In the genomic region with DNA sequence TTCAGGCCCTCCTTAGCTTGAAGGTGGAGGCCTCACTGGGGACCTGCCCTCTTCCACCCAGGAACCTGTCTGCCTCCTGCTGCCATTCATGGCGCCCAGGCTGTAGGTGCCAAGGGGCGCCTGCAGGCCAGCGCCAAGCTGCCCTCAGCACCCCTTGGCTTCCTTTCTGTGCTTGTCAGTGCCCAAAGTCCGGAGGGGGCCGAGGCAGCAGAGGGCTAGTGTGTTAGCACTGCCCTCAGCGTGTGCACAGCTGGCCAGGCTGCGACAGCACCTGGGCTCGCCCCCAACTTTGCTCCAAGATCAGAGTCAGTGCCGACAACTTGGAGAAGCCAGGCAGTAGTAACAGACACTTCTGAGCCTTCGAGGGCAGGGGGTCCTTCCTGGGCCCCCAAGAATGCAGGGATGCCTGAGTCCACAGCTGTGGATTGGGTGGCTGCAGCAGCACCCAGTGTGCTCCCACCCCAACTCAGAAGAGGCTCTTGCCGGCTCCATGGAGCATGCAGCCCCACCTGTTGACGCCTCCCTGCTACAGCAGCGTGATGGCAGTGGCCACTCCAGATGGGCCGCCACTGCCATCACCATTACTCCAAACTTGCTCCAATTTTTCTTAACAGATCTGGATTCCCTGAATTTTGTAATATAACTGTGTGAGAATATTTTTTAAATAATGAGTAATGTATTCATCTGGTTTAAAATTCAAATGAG, we compare ENCODE assay signal across 15 cellular contexts. TPM values are rescaled to one million over a fixed set of nuclear protein-coding genes. Genes with fewer than 3 reads are reported as not detected.
A peak's percentile ranks its signal among the peaks of the same experiment; 100 is the strongest.
DNase-seq lines count a peak whose midpoint lies in the region; ATAC-seq and TF ChIP-seq lines count a peak whose summit lies in the region.
"Had no signal": no experiment of that assay in that cellular context is flagged by ENCODE, and none has a peak within 500 bp of the region (broad histone marks: within the 10 kb centered on the region; RNA-seq: fewer than 3 reads in every experiment).

No MANE protein-coding gene starts in this region.

- no peak overlapping the region for H3K27ac Mint-ChIP-seq in activated naive CD8-positive, alpha-beta T cell treated with anti-CD3 and anti-CD28 coated beads, Interleukin-2, amount 50 U/mL, for 24 hours
- H3K27ac Mint-ChIP-seq in activated naive CD8-positive, alpha-beta T cell treated with anti-CD3 and anti-CD28 coated beads for 36 hours: no peak overlapping the region
- no peak overlapping the region for H3K27ac Mint-ChIP-seq in progenitor cell of endocrine pancreas
- H3K27ac Mint-ChIP-seq in stimulated activated naive CD8-positive, alpha-beta T cell treated with anti-CD3 and anti-CD28 coated beads, Interleukin-15, amount 100 ng/mL, for 72 hours: no peak overlapping the region
- H3K27ac Mint-ChIP-seq: dendritic cell treated with granulocyte-macrophage colony-stimulating factor and Interleukin-4, amounts not matched to agents 40 ng/mL and 50 ng/mL, for 4 days had no signal

- H3K4me3 Mint-ChIP-seq in activated naive CD8-positive, alpha-beta T cell treated with anti-CD3 and anti-CD28 coated beads, Interleukin-2, amount 50 U/mL, for 24 hours: no peak overlapping the region
- no peak overlapping the region for H3K4me3 Mint-ChIP-seq in activated naive CD8-positive, alpha-beta T cell treated with anti-CD3 and anti-CD28 coated beads for 36 hours
- H3K4me3 Mint-ChIP-seq in progenitor cell of endocrine pancreas (ENCODE audit: low read depth): no peak overlapping the region
- H3K4me3 Mint-ChIP-seq in stimulated activated naive CD8-positive, alpha-beta T cell treated with anti-CD3 and anti-CD28 coated beads, Interleukin-15, amount 100 ng/mL, for 72 hours: no peak overlapping the region
- H3K4me3 Mint-ChIP-seq: dendritic cell treated with granulocyte-macrophage colony-stimulating factor and Interleukin-4, amounts not matched to agents 40 ng/mL and 50 ng/mL, for 4 days had no signal

- H3K36me3 Mint-ChIP-seq in activated naive CD8-positive, alpha-beta T cell treated with anti-CD3 and anti-CD28 coated beads, Interleukin-2, amount 50 U/mL, for 24 hours (ENCODE audit: low read depth): no peaks in the 10 kb centered on the region
- H3K36me3 Mint-ChIP-seq in activated naive CD8-positive, alpha-beta T cell treated with anti-CD3 and anti-CD28 coated beads for 36 hours: peaks cover 3% of the 10 kb centered on the region
- peaks cover 8% of the 10 kb centered on the region for H3K36me3 Mint-ChIP-seq in progenitor cell of endocrine pancreas (ENCODE audit: insufficient read depth)

- H3K4me1 Mint-ChIP-seq in activated naive CD8-positive, alpha-beta T cell treated with anti-CD3 and anti-CD28 coated beads, Interleukin-2, amount 50 U/mL, for 24 hours: peaks cover 3% of the 10 kb centered on the region
- H3K4me1 Mint-ChIP-seq in activated naive CD8-positive, alpha-beta T cell treated with anti-CD3 and anti-CD28 coated beads for 36 hours: peaks cover 5% of the 10 kb centered on the region
- no peaks in the 10 kb centered on the region for H3K4me1 Mint-ChIP-seq in progenitor cell of endocrine pancreas (ENCODE audit: low read depth)
- no peaks in the 10 kb centered on the region for H3K4me1 Mint-ChIP-seq in stimulated activated naive CD8-positive, alpha-beta T cell treated with anti-CD3 and anti-CD28 coated beads, Interleukin-15, amount 100 ng/mL, for 72 hours

- H3K4me3 ChIP-seq in OCI-LY7 (ENCODE audit: low read depth, low read length, poor library complexity, severe bottlenecking): no peak overlapping the region
- no peak overlapping the region for H3K4me3 ChIP-seq in epithelial cell of proximal tubule (ENCODE audit: low read depth, low read length)
- H3K4me3 ChIP-seq: gastrocnemius medialis, tibial nerve had no signal

- H3K9me2 ChIP-seq in OCI-LY7 (ENCODE audit: insufficient read depth, low read length): no peaks in the 10 kb centered on the region

- ATAC-seq in activated naive CD8-positive, alpha-beta T cell treated with anti-CD3 and anti-CD28 coated beads, Interleukin-2, amount 50 U/mL, for 24 hours: peak; percentile 36
- no peak for ATAC-seq in GM18861 (IDR thresholded peaks at IDR 0.05; ENCODE audit: unreplicated experiment)
- ATAC-seq in stimulated activated naive CD8-positive, alpha-beta T cell treated with anti-CD3 and anti-CD28 coated beads, Interleukin-15, amount 100 ng/mL, for 72 hours: no peak
- ATAC-seq: gastrocnemius medialis had no signal

- no TSS peak for BruUV-seq in OCI-LY7 (replicated peaks; lab: Mats Ljungman, UMichigan)

- intact Hi-C loops in OCI-LY7 (cut with micrococcal nuclease; ENCODE audit: unreplicated experiment): no loop called here

- POLR2A ChIA-PET in OCI-LY7 (lab: Charles Lee): no interaction called here

- TF ChIP-seq CTCF in OCI-LY7 (conservative IDR thresholded peaks at IDR 0.05; ENCODE audit: low read length): peak; percentile 28; the same call in 1 of the 2 replicates
- TF ChIP-seq CTCF in epithelial cell of proximal tubule (conservative IDR thresholded peaks at IDR 0.05; ENCODE audit: low read depth, low read length): peak; percentile 22
- TF ChIP-seq CTCF in progenitor cell of endocrine pancreas (IDR thresholded peaks at IDR 0.05; ENCODE audit: unreplicated experiment): peak; percentile 31

- CTCF ChIA-PET in OCI-LY7 (lab: Charles Lee; ENCODE audit: unreplicated experiment): no interaction called here

- H3K27ac ChIP-seq in OCI-LY7 (ENCODE audit: low read depth, low read length, poor library complexity, severe bottlenecking): no peak overlapping the region
- H3K27ac ChIP-seq: gastrocnemius medialis, tibial nerve had no signal

- no peak for DNase-seq in activated naive CD8-positive, alpha-beta T cell treated with anti-CD3 and anti-CD28 coated beads, Interleukin-2, amount 50 U/mL, for 24 hours
- no peak for DNase-seq in activated naive CD8-positive, alpha-beta T cell treated with anti-CD3 and anti-CD28 coated beads for 36 hours
- no peak for DNase-seq in OCI-LY7 (ENCODE audit: low spot score)
- no peak for DNase-seq in epithelial cell of proximal tubule (ENCODE audit: low read depth)
- DNase-seq in progenitor cell of endocrine pancreas (ENCODE audit: low spot score, unreplicated experiment): no peak
- DNase-seq in stimulated activated naive CD8-positive, alpha-beta T cell treated with anti-CD3 and anti-CD28 coated beads, Interleukin-15, amount 100 ng/mL, for 72 hours: no peak
- DNase-seq in activated CD8-positive, alpha-beta memory T cell treated with anti-CD3 and anti-CD28 coated beads for 24 hours: no peak
- DNase-seq: gastrocnemius medialis, Kasumi-1, NCI-H187, NCI-H69, SIG-M5 had no signal

- H4K20me1 ChIP-seq in OCI-LY7 (ENCODE audit: insufficient read depth, low read length): no peaks in the 10 kb centered on the region

- no peaks in the 10 kb centered on the region for H3K36me3 ChIP-seq in OCI-LY7 (ENCODE audit: insufficient read depth, low read length)
- H3K36me3 ChIP-seq: gastrocnemius medialis had no signal

- no peaks in the 10 kb centered on the region for H3K9me3 Mint-ChIP-seq in activated naive CD8-positive, alpha-beta T cell treated with anti-CD3 and anti-CD28 coated beads, Interleukin-2, amount 50 U/mL, for 24 hours
- H3K9me3 Mint-ChIP-seq in activated naive CD8-positive, alpha-beta T cell treated with anti-CD3 and anti-CD28 coated beads for 36 hours: no peaks in the 10 kb centered on the region
- no peaks in the 10 kb centered on the region for H3K9me3 Mint-ChIP-seq in progenitor cell of endocrine pancreas (ENCODE audit: low read depth)
- H3K9me3 Mint-ChIP-seq in stimulated activated naive CD8-positive, alpha-beta T cell treated with anti-CD3 and anti-CD28 coated beads, Interleukin-15, amount 100 ng/mL, for 72 hours: no peaks in the 10 kb centered on the region
- H3K9me3 Mint-ChIP-seq: dendritic cell treated with granulocyte-macrophage colony-stimulating factor and Interleukin-4, amounts not matched to agents 40 ng/mL and 50 ng/mL, for 4 days had no signal

- H3K4me2 ChIP-seq in OCI-LY7 (ENCODE audit: low read length): no peak overlapping the region

- H3K27me3 Mint-ChIP-seq in activated naive CD8-positive, alpha-beta T cell treated with anti-CD3 and anti-CD28 coated beads, Interleukin-2, amount 50 U/mL, for 24 hours: no peaks in the 10 kb centered on the region
- no peaks in the 10 kb centered on the region for H3K27me3 Mint-ChIP-seq in activated naive CD8-positive, alpha-beta T cell treated with anti-CD3 and anti-CD28 coated beads for 36 hours
- H3K27me3 Mint-ChIP-seq in progenitor cell of endocrine pancreas: no peaks in the 10 kb centered on the region
- H3K27me3 Mint-ChIP-seq in stimulated activated naive CD8-positive, alpha-beta T cell treated with anti-CD3 and anti-CD28 coated beads, Interleukin-15, amount 100 ng/mL, for 72 hours: no peaks in the 10 kb centered on the region
- H3K27me3 Mint-ChIP-seq: dendritic cell treated with granulocyte-macrophage colony-stimulating factor and Interleukin-4, amounts not matched to agents 40 ng/mL and 50 ng/mL, for 4 days had no signal

- H3K4me1 ChIP-seq in OCI-LY7 (ENCODE audit: insufficient read depth, low read length, poor library complexity, severe bottlenecking): no peaks in the 10 kb centered on the region
- H3K4me1 ChIP-seq: tibial nerve had no signal

- no peaks in the 10 kb centered on the region for H3K9me3 ChIP-seq in OCI-LY7 (ENCODE audit: low read length)
- H3K9me3 ChIP-seq: gastrocnemius medialis, tibial nerve had no signal

- no peaks in the 10 kb centered on the region for H3K79me2 ChIP-seq in OCI-LY7 (ENCODE audit: insufficient read depth, low read depth, low read length)

- no peak overlapping the region for H2AFZ ChIP-seq in OCI-LY7 (ENCODE audit: low read length)

RNA-seq across cellular contexts. Expression of gene CACUL1, which starts 41.7 kb away (rescaled TPM):
- 10 to 100 TPM; 28.6 to 34.8 TPM for total RNA-seq in activated naive CD8-positive, alpha-beta T cell treated with anti-CD3 and anti-CD28 coated beads for 36 hours
- 12.0 and 12.8 TPM in 2 replicates for total RNA-seq in OCI-LY7 (2014; rRNA removed; shearing (Covaris generic))
- total RNA-seq in OCI-LY7 (2022) (27.6 and 31.2 TPM in 2 replicates), epithelial cell of proximal tubule (19.8 and 23.2 TPM in 2 replicates), progenitor cell of endocrine pancreas (58.5 and 63.0 TPM in 2 replicates)
